8 cellular contexts compared by ENCODE assay signal in the genomic region with DNA sequence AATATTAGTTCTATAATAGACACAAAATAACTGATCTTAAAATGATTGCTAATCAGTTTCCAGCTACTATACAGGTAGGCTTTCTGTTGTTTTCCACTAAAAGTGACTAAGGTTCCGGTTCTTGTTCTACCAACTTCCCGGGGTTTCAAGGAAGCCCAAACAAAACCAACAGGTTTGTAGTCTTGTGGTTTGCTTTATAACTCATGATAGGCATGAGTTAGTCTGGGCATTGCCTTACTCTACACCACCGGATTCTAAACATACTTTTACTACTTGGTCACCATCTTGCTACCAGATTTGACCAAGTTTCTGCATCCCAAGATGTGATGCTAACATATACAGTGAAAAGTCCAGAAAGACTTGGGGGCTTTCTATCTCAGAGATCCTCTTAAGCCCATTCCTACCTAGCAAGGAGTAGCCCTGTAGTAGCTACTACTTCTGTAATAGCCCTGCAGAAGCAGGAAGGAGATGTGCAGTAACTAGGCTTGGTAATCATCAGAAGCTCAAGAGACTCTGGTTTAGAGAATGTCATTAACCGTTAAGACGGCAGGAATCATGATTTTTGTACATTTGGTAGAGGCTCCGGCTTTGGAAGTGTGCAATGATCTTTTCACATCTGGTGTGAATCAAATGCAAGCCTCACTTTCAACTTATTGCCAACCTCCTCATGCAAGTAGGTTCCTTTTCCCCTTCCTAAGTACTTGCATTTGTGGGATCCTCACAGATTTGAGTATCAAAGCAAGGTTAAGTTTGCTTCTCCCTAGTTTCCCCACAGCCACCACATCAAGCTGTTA. TPM values are rescaled to one million over a fixed set of nuclear protein-coding genes. Genes with fewer than 3 reads are reported as not detected.
DNase-seq lines count a peak whose midpoint lies in the region; ATAC-seq and TF ChIP-seq lines count a peak whose summit lies in the region.

No MANE protein-coding gene starts in this region.

- no peak for ATAC-seq in CD4-positive, alpha-beta T cell (ENCODE audit: poor library complexity)

- H3K4me2 ChIP-seq in neural cell (ENCODE audit: low read length) = peak overlapping the region; percentile 59

- H3K36me3 ChIP-seq in ectodermal cell (ENCODE audit: control insufficient read depth, insufficient read depth, low read length) (no peaks in the 10 kb centered on the region), neural cell (ENCODE audit: insufficient read depth, low read length) (no peaks in the 10 kb centered on the region)

- intact Hi-C loops in CD4-positive, alpha-beta T cell (cut with DNase I, micrococcal nuclease) = loop anchor here (1.0 to 2.0 kb wide), 4 partner anchors 14 to 46 kb away; no protein-coding TSS in a partner anchor

- peaks cover 11% of the 10 kb centered on the region for H3K4me1 ChIP-seq in ectodermal cell (ENCODE audit: control insufficient read depth, insufficient read depth, low read length)

- WGBS in ectodermal cell, 2 experiments = 95% methylated on average over 6 of the region's 6 CpGs

- TF ChIP-seq RAD21 in neural cell (conservative IDR thresholded peaks at IDR 0.05) = no peak

- H3K4me1 Mint-ChIP-seq in CD4-positive, alpha-beta T cell (ENCODE audit: low read depth) = peaks cover 66% of the 10 kb centered on the region

- H3K9ac ChIP-seq in neural cell (ENCODE audit: low read length) = no peak overlapping the region

- H3K27me3 Mint-ChIP-seq in CD4-positive, alpha-beta T cell = no peaks in the 10 kb centered on the region

- POLR2A ChIA-PET in CD4-positive, alpha-beta T cell (lab: Charles Lee) = interaction anchor here (0.7 to 9.5 kb wide), 11 partner anchors 13 to 71 kb away, joined by 3 to 253 read pairs (median 7); a partner anchor contains a TSS

- no peaks in the 10 kb centered on the region for H3K9me3 Mint-ChIP-seq in CD4-positive, alpha-beta T cell

- no peaks in the 10 kb centered on the region for H3F3A ChIP-seq in neural cell (ENCODE audit: insufficient read depth, low read length, poor library complexity, severe bottlenecking)

- H3K9me3 ChIP-seq in CD4-positive, alpha-beta T cell (ENCODE audit: control insufficient read depth, low read length) = no peaks in the 10 kb centered on the region
- H3K9me3 ChIP-seq in ectodermal cell (ENCODE audit: control insufficient read depth, low read length) (no peaks in the 10 kb centered on the region), neural cell (ENCODE audit: low read length) (no peaks in the 10 kb centered on the region)

- H3K4me3 Mint-ChIP-seq in CD4-positive, alpha-beta T cell = peak overlapping the region; percentile 95

- H3K27ac Mint-ChIP-seq in CD4-positive, alpha-beta T cell = peak overlapping the region; percentile 76

- no peak for TF ChIP-seq EP300 in neural cell (conservative IDR thresholded peaks at IDR 0.05; ENCODE audit: poor library complexity, severe bottlenecking)

- TF ChIP-seq CTCF in CD4-positive, alpha-beta T cell (IDR thresholded peaks at IDR 0.05) = no peak
- no peak for TF ChIP-seq CTCF in LNCaP clone FGC (IDR thresholded peaks at IDR 0.05; ENCODE audit: control insufficient read depth, extremely low read depth, insufficient read depth)
- TF ChIP-seq CTCF in neural cell (IDR thresholded peaks at IDR 0.05; ENCODE audit: poor library complexity, severe bottlenecking) = no peak

- H4K20me1 ChIP-seq in neural cell (ENCODE audit: insufficient read depth) = no peaks in the 10 kb centered on the region

- no peak overlapping the region for H2AFZ ChIP-seq in neural cell (ENCODE audit: low read depth, low read length)

- CTCF ChIA-PET in CD4-positive, alpha-beta T cell (lab: Charles Lee) = interaction anchor here (1.2 to 8.3 kb wide), 5 partner anchors 14 to 195 kb away, joined by 4 to 67 read pairs (median 17); a partner anchor contains a TSS

- peaks cover 3% of the 10 kb centered on the region for H3K79me2 ChIP-seq in neural cell (replicated peaks; ENCODE audit: insufficient read depth, low read length)

- no peaks in the 10 kb centered on the region for H3K27me3 ChIP-seq in CD4-positive, alpha-beta T cell (ENCODE audit: control insufficient read depth, insufficient read depth, low read length)
- H3K27me3 ChIP-seq in ectodermal cell (ENCODE audit: control insufficient read depth, insufficient read depth, low read length, poor library complexity, severe bottlenecking) = peaks cover 4% of the 10 kb centered on the region
- peaks cover 8% of the 10 kb centered on the region for H3K27me3 ChIP-seq in neural cell (ENCODE audit: insufficient read depth, low read depth, low read length)

- H3K27ac ChIP-seq in CD4-positive, alpha-beta T cell (ENCODE audit: low read depth, low read length) = peak overlapping the region; percentile 67
- H3K27ac ChIP-seq in ectodermal cell (ENCODE audit: insufficient read depth, low read depth, low read length, poor library complexity, severe bottlenecking) (no peak overlapping the region), neural cell (ENCODE audit: low read length) (no peak overlapping the region), caudate nucleus (ENCODE audit: low read depth, low read length) (no peak overlapping the region)

- peaks cover 37% of the 10 kb centered on the region for H3K36me3 Mint-ChIP-seq in CD4-positive, alpha-beta T cell (ENCODE audit: low read depth)

- DNase-seq in CD4-positive, alpha-beta T cell = no peak
- no peak for DNase-seq in LNCaP clone FGC (ENCODE audit: low read depth)
- no peak for DNase-seq in CD1c-positive myeloid dendritic cell (ENCODE audit: extremely low spot score)
- DNase-seq in caudate nucleus (lab: John Stamatoyannopoulos, UW) = no peak
- no peak for DNase-seq in Ammon's horn (ENCODE audit: low spot score)
- no peak for DNase-seq in DMS 273 treated with DMSO at 0.1 percent for 48 hours (lab: John Stamatoyannopoulos, UW)

- no peaks in the 10 kb centered on the region for H3K9me2 ChIP-seq in neural cell (ENCODE audit: insufficient read depth, low read length)

- peak overlapping the region; percentile 77 for H3K4me3 ChIP-seq in LNCaP clone FGC (ENCODE audit: low read depth, low read length)
- H3K4me3 ChIP-seq in ectodermal cell (ENCODE audit: insufficient read depth, low read depth, low read length) = peak overlapping the region; percentile 64
- H3K4me3 ChIP-seq in neural cell (ENCODE audit: low read length) = peak overlapping the region; percentile 84

TF ChIP-seq in neural cell, 6 proteins besides CTCF, POLR2A, EP300 and RAD21:
- TF ChIP-seq SMC3 (conservative IDR thresholded peaks at IDR 0.05; ENCODE audit: poor library complexity) (no peak), EZH2 (IDR thresholded peaks at IDR 0.05; ENCODE audit: borderline replicate concordance, insufficient read depth, low read length, poor library complexity, severe bottlenecking) (no peak), TAF1 (IDR thresholded peaks at IDR 0.05; ENCODE audit: low read depth) (no peak), MXI1 (conservative IDR thresholded peaks at IDR 0.05; ENCODE audit: poor library complexity, severe bottlenecking) (no peak), POLR2AphosphoS5 (IDR thresholded peaks at IDR 0.05) (no peak)
- TF ChIP-seq, protein P1, sequence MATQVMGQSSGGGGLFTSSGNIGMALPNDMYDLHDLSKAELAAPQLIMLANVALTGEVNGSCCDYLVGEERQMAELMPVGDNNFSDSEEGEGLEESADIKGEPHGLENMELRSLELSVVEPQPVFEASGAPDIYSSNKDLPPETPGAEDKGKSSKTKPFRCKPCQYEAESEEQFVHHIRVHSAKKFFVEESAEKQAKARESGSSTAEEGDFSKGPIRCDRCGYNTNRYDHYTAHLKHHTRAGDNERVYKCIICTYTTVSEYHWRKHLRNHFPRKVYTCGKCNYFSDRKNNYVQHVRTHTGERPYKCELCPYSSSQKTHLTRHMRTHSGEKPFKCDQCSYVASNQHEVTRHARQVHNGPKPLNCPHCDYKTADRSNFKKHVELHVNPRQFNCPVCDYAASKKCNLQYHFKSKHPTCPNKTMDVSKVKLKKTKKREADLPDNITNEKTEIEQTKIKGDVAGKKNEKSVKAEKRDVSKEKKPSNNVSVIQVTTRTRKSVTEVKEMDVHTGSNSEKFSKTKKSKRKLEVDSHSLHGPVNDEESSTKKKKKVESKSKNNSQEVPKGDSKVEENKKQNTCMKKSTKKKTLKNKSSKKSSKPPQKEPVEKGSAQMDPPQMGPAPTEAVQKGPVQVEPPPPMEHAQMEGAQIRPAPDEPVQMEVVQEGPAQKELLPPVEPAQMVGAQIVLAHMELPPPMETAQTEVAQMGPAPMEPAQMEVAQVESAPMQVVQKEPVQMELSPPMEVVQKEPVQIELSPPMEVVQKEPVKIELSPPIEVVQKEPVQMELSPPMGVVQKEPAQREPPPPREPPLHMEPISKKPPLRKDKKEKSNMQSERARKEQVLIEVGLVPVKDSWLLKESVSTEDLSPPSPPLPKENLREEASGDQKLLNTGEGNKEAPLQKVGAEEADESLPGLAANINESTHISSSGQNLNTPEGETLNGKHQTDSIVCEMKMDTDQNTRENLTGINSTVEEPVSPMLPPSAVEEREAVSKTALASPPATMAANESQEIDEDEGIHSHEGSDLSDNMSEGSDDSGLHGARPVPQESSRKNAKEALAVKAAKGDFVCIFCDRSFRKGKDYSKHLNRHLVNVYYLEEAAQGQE (IDR thresholded peaks at IDR 0.05; ENCODE audit: borderline replicate concordance) = no peak

RNA-seq across cellular contexts. Expression of a gene that starts 1.6 kb away (rescaled TPM):
- total RNA-seq in CD4-positive, alpha-beta T cell = 10 to 100 TPM; 23.2 to 26.5 TPM
- 51.0 TPM for polyA plus RNA-seq in ectodermal cell (2013, experiment 1 of 4)
- polyA plus RNA-seq in ectodermal cell (2013, experiment 2 of 4) = 57.9 TPM
- 51.5 TPM for polyA plus RNA-seq in ectodermal cell (2013, experiment 3 of 4)
- polyA plus RNA-seq in ectodermal cell (2013, experiment 4 of 4) = 62.6 TPM
- 2.3 and 3.7 TPM in 2 replicates for polyA plus RNA-seq in neural cell
- polyA minus RNA-seq in neural cell = 2.9 and 6.1 TPM in 2 replicates

RNA-seq across cellular contexts. Expression of a gene that starts 26.1 kb away (rescaled TPM):
- 100 to 1,000 TPM; 178 to 187 TPM for total RNA-seq in CD4-positive, alpha-beta T cell
- 89.7 TPM for polyA plus RNA-seq in ectodermal cell (2013, experiment 1 of 4)
- polyA plus RNA-seq in ectodermal cell (2013, experiment 2 of 4) = 98.7 TPM
- polyA plus RNA-seq in ectodermal cell (2013, experiment 3 of 4) = 70.1 TPM
- 84.3 TPM for polyA plus RNA-seq in ectodermal cell (2013, experiment 4 of 4)
- polyA plus RNA-seq in neural cell = 25.9 and 31.0 TPM in 2 replicates
- 75.5 and 84.0 TPM in 2 replicates for polyA minus RNA-seq in neural cell

RNA-seq across cellular contexts. Expression of a gene that starts 54.6 kb away (rescaled TPM):
- 10 to 100 TPM; 44.0 to 46.8 TPM for total RNA-seq in CD4-positive, alpha-beta T cell
- polyA plus RNA-seq in ectodermal cell (2013, experiment 1 of 4) = 65.7 TPM
- polyA plus RNA-seq in ectodermal cell (2013, experiment 2 of 4) = 70.4 TPM
- 56.3 TPM for polyA plus RNA-seq in ectodermal cell (2013, experiment 3 of 4)
- 65.6 TPM for polyA plus RNA-seq in ectodermal cell (2013, experiment 4 of 4)
- 120 and 124 TPM in 2 replicates for polyA plus RNA-seq in neural cell
- polyA minus RNA-seq in neural cell = 51.5 and 62.8 TPM in 2 replicates
